Comparison of ENCODE assay signal across 8 cellular contexts in the genomic region with DNA sequence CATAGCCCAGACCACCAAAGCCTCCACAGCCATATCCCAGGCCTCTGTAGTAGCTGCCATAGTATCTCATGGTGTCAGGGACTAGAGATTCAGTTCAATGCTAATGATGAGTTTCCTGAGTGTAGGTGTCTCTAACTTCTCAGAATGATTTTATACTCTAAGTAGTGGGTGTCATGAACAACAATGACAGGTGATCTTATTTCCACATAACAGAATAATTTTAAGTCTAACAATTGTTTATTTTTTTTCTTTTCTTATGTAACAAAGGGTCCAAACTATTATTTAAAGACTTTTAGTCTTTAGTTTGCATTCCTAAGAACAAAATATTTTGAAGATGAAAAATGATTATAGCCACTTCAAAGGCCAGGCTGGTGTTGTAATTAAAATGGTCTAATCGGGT.
"Had no signal": no experiment of that assay in that cellular context is flagged by ENCODE, and none has a peak within 500 bp of the region (broad histone marks: within the 10 kb centered on the region; RNA-seq: fewer than 3 reads in every experiment).

Gene KRTAP19-6, minus strand, starts transcription at position 101 of the 400 bp plus-strand sequence. Its CDS starts 31 bp downstream, at position 70.

- FAIRE-seq: astrocyte, bronchial epithelial cell had no signal

- ATAC-seq: activated naive CD4-positive, alpha-beta T cell treated with anti-CD3 and anti-CD28 coated beads, Interleukin-2, amount 50 U/mL, for 72 hours; activated naive CD8-positive, alpha-beta T cell treated with anti-CD3 and anti-CD28 coated beads, Interleukin-2, amount 50 U/mL, for 24 hours; activated T-cell treated with anti-CD3 and anti-CD28 coated beads, Interleukin-2, amount 50 U/mL, for 4 hours; activated T-cell treated with anti-CD3 and anti-CD28 coated beads, Interleukin-2, amount 50 U/mL, for 72 hours; activated T-helper 17 cell treated with anti-CD3 and anti-CD28 coated beads, Interleukin-2, amount 50 U/mL, for 72 hours; body of pancreas had no signal
